In the genomic region with DNA sequence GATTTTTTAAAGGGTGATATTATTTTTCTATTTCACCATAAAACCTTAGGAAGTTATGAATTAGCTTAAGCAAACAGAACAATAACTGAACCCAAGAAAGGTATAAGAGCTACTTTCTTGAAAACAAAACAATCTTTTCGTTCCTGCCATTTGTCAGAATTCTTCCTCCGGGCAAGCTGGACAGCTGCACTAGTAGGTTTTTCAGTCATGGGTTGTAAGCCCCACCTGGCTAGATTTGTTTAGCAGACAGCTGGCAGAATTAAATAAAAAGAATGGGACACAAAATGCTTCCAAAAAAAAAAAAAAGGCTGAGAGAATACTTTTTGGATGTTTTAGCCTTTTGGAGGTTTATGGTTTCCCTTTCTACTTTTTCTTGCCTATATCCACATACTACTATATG, we compare ENCODE assay signal across 14 cellular contexts.
A peak's percentile ranks its signal among the peaks of the same experiment; 100 is the strongest.
DNase-seq lines count a peak whose midpoint lies in the region; TF ChIP-seq lines count a peak whose summit lies in the region.
"Had no signal": no experiment of that assay in that cellular context is flagged by ENCODE, and none has a peak within 500 bp of the region (broad histone marks: within the 10 kb centered on the region; RNA-seq: fewer than 3 reads in every experiment).

No MANE protein-coding gene starts in this region.

- in situ Hi-C loops in GM13976 (cut with MboI; ENCODE audit: low sequenced_read_pairs, unreplicated experiment) = no loop called here

- H3K4me3 ChIP-seq in SK-N-MC = no peak overlapping the region
- H3K4me3 ChIP-seq: GM23248 had no signal

- no peak overlapping the region for H3K4me3 Mint-ChIP-seq in nephron
- H3K4me3 Mint-ChIP-seq: CD14-positive monocyte; CD8-positive, alpha-beta T cell had no signal

- peak overlapping the region; percentile 91 for H3K27ac ChIP-seq in SK-N-MC
- H3K27ac ChIP-seq: 22Rv1, GM23248, HL-60 had no signal

- no peak for TF ChIP-seq CTCF in nephron (IDR thresholded peaks at IDR 0.05; ENCODE audit: unreplicated experiment in 3 of 3)
- no peak for TF ChIP-seq CTCF in GM13976 (IDR thresholded peaks at IDR 0.05; ENCODE audit: borderline replicate concordance, control extremely low read depth, extremely low read depth, insufficient read depth, missing control alignments)

- peak overlapping the region; percentile 75 to 89 (median 87) for H3K27ac Mint-ChIP-seq in nephron
- H3K27ac Mint-ChIP-seq: CD14-positive monocyte; CD8-positive, alpha-beta T cell had no signal

- no peak overlapping the region for H3K9ac ChIP-seq in SK-N-MC (ENCODE audit: insufficient read length)
- H3K9ac ChIP-seq: GM23248 had no signal

- no peaks in the 10 kb centered on the region for H3K9me3 Mint-ChIP-seq in nephron
- H3K9me3 Mint-ChIP-seq: CD14-positive monocyte; CD8-positive, alpha-beta T cell had no signal

- no peaks in the 10 kb centered on the region for H3K36me3 ChIP-seq in SK-N-MC (ENCODE audit: insufficient read depth, low read length)

- peaks cover 61% of the 10 kb centered on the region for H3K4me1 Mint-ChIP-seq in nephron

- H3K27me3 Mint-ChIP-seq in nephron (ENCODE audit: low read depth) = no peaks in the 10 kb centered on the region

- H3K9me3 ChIP-seq in SK-N-MC (ENCODE audit: low read depth, low read length) = no peaks in the 10 kb centered on the region

- no peaks in the 10 kb centered on the region for H3K36me3 Mint-ChIP-seq in nephron (ENCODE audit: low read depth)
- H3K36me3 Mint-ChIP-seq: CD14-positive monocyte; CD8-positive, alpha-beta T cell had no signal

- DNase-seq in DMS 273 (lab: John Stamatoyannopoulos, UW; ENCODE audit: unreplicated experiment) = peak; percentile 66
- DNase-seq in DMS 273 treated with DMSO at 0.1 percent for 48 hours (lab: John Stamatoyannopoulos, UW) = no peak
- peak; percentile 83 for DNase-seq in LHCN-M2 (ENCODE audit: low read depth)
- no peak for DNase-seq in SK-N-MC (ENCODE audit: low read depth, low spot score)
- no peak for DNase-seq in GM13976 (ENCODE audit: low spot score)
- DNase-seq in epidermal melanocyte (ENCODE audit: insufficient read length, low spot score) = no peak
- DNase-seq in NOMO-1 treated with DMSO at 0.1 percent for 48 hours (lab: John Stamatoyannopoulos, UW; ENCODE audit: unreplicated experiment) = no peak
- DNase-seq: CD8-positive, alpha-beta T cell; COR-L47; GM23248 had no signal

Comparison
In these comparisons a context has a peak if more than half of its experiments do, and no peak if none do; other contexts are left out.
1. DNase-seq: peak in DMS 273 (single experiment) and LHCN-M2 (single experiment); none in DMS 273 treated with DMSO at 0.1 percent for 48 hours (single experiment), SK-N-MC (single experiment), GM13976 (single experiment), epidermal melanocyte (single experiment) and NOMO-1 treated with DMSO at 0.1 percent for 48 hours (single experiment).